9 cellular contexts compared by ENCODE assay signal in the genomic region with DNA sequence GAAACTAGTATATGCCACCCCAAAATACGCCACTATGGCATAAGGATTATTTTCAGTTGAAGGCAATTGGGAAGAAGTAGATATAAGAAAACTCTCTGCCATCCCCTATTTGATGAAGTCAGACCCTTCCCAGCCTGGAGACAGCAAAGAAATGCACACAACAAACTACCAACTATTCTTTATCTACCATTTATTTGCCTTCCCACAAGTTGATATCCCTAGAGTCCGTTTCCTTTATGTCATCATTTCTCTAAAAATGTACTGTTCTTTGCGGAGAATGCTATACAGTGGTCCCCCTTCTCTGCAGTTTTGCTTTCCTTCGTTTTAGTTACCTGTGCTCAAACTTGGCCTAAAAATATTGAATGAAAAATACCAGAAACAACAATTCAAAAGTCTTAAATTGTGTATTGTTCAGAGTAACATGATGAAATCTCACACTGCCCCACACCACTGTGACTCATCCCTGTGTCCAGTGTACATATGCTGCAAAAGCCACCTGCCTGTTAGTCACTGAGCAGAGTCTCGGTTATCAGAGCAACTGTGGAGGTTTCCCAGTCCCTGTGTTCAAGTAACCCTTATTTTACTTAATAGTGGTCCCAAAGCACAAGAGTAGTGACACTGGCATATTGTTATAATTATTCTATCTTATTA.
DNase-seq lines count a peak whose midpoint lies in the region; ATAC-seq lines count a peak whose summit lies in the region.
"Had no signal": no experiment of that assay in that cellular context is flagged by ENCODE, and none has a peak within 500 bp of the region (broad histone marks: within the 10 kb centered on the region; RNA-seq: fewer than 3 reads in every experiment).

No MANE protein-coding gene starts in this region.

- H3K27me3 Mint-ChIP-seq in T-helper 2 cell treated with Interferon-gamma antibody and Interleukin-4, amounts not matched to agents 5 μg/mL and 100 μg/mL, for 36 hours (ENCODE audit: low read depth), result no peaks in the 10 kb centered on the region
- H3K27me3 Mint-ChIP-seq: stimulated activated naive CD8-positive, alpha-beta T cell treated with anti-CD3 and anti-CD28 coated beads, Interleukin-15, Interleukin-2, amounts not matched to agents 100 ng/mL and 50 ng/mL, for 24 hours had no signal

- ATAC-seq in GM18868 (IDR thresholded peaks at IDR 0.05; ENCODE audit: unreplicated experiment) (peak; percentile 62), sciatic nerve (no peak)

- no peak overlapping the region for H3K4me3 Mint-ChIP-seq in T-helper 2 cell treated with Interferon-gamma antibody and Interleukin-4, amounts not matched to agents 5 μg/mL and 100 μg/mL, for 36 hours
- H3K4me3 Mint-ChIP-seq: stimulated activated naive CD8-positive, alpha-beta T cell treated with anti-CD3 and anti-CD28 coated beads, Interleukin-15, Interleukin-2, amounts not matched to agents 100 ng/mL and 50 ng/mL, for 24 hours had no signal

- H3K4me1 Mint-ChIP-seq in T-helper 2 cell treated with Interferon-gamma antibody and Interleukin-4, amounts not matched to agents 5 μg/mL and 100 μg/mL, for 36 hours (ENCODE audit: low read depth), result no peaks in the 10 kb centered on the region

- peak; percentile 42 for DNase-seq in RPMI8226
- DNase-seq in fibroblast of gingiva (ENCODE audit: low read depth), result peak; percentile 66
- peak; percentile 82 for DNase-seq in skeletal muscle cell (ENCODE audit: low read depth)
- DNase-seq in hippocampal formation (lab: John Stamatoyannopoulos, UW), result no peak
- no peak for DNase-seq in NCI-H2081 treated with DMSO at 0.1 percent for 48 hours (lab: John Stamatoyannopoulos, UW)
- DNase-seq in T-helper 2 cell treated with Interferon-gamma antibody and Interleukin-4, amounts not matched to agents 5 μg/mL and 100 μg/mL, for 36 hours (ENCODE audit: low spot score), result no peak
- no peak for DNase-seq in sciatic nerve (ENCODE audit: low spot score)

- no peaks in the 10 kb centered on the region for H3K36me3 Mint-ChIP-seq in T-helper 2 cell treated with Interferon-gamma antibody and Interleukin-4, amounts not matched to agents 5 μg/mL and 100 μg/mL, for 36 hours (ENCODE audit: low read depth)

- H3K27ac Mint-ChIP-seq in T-helper 2 cell treated with Interferon-gamma antibody and Interleukin-4, amounts not matched to agents 5 μg/mL and 100 μg/mL, for 36 hours, result no peak overlapping the region
- H3K27ac Mint-ChIP-seq: stimulated activated naive CD8-positive, alpha-beta T cell treated with anti-CD3 and anti-CD28 coated beads, Interleukin-15, Interleukin-2, amounts not matched to agents 100 ng/mL and 50 ng/mL, for 24 hours had no signal

- no peaks in the 10 kb centered on the region for H3K9me3 Mint-ChIP-seq in T-helper 2 cell treated with Interferon-gamma antibody and Interleukin-4, amounts not matched to agents 5 μg/mL and 100 μg/mL, for 36 hours
- H3K9me3 Mint-ChIP-seq: stimulated activated naive CD8-positive, alpha-beta T cell treated with anti-CD3 and anti-CD28 coated beads, Interleukin-15, Interleukin-2, amounts not matched to agents 100 ng/mL and 50 ng/mL, for 24 hours had no signal

- intact Hi-C loops in sciatic nerve (cut with DNase I), result no loop called here

- H3K4me3 ChIP-seq in skeletal muscle cell (ENCODE audit: low read depth, low read length), result no peak overlapping the region

Comparison
In these comparisons a context has a peak if more than half of its experiments do, and no peak if none do; other contexts are left out.
1. DNase-seq: peak in RPMI8226 (single experiment), fibroblast of gingiva (single experiment) and skeletal muscle cell (single experiment); none in hippocampal formation (0 of 2), NCI-H2081 treated with DMSO at 0.1 percent for 48 hours (single experiment), T-helper 2 cell treated with Interferon-gamma antibody and Interleukin-4, amounts not matched to agents 5 μg/mL and 100 μg/mL, for 36 hours (single experiment) and sciatic nerve (single experiment).